28 cellular contexts compared by ENCODE assay signal in the genomic region with DNA sequence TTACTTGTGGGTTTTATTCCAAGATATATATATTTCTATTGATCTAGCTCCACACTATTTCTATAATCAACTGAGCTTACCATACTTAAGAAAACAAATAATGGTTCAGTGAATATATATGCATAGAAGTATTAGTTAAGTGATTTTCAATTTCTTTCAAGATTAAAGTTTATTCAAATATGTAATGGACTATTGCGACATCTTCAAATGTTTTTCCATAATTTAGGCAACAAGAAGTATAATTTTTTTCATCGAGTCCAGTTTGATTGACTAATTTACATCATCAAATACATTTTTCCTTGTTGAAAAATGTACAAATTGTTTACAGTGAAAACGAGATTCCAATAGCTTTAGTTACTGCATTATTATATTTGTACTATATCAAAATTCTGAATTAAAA.
"Had no signal": no experiment of that assay in that cellular context is flagged by ENCODE, and none has a peak within 500 bp of the region (broad histone marks: within the 10 kb centered on the region; RNA-seq: fewer than 3 reads in every experiment).

No MANE protein-coding gene starts in this region.

- H3K4me1 ChIP-seq: body of pancreas, colonic mucosa, esophagus squamous epithelium had no signal

- DNase-seq: activated B cell treated with CpG ODN at 0.5 μM for 24 hours; activated CD4-positive, alpha-beta T cell treated with anti-CD3 and anti-CD28 coated beads for 48 hours; activated CD4-positive, alpha-beta T cell treated with anti-CD3 and anti-CD28 coated beads, Interleukin-2, amount 50 U/mL, for 1 hour; activated CD4-positive, alpha-beta T cell treated with anti-CD3 and anti-CD28 coated beads, Interleukin-2, amount 50 U/mL, for 48 hours; activated CD8-positive, alpha-beta memory T cell treated with anti-CD3 and anti-CD28 coated beads for 24 hours; activated CD8-positive, alpha-beta T cell treated with anti-CD3 and anti-CD28 coated beads for 36 hours; activated effector memory CD4-positive, alpha-beta T cell treated with Interleukin-2 at 50 U/mL for 16 hours; activated gamma-delta T cell treated with Interleukin-2 at 50 U/mL for 16 hours; activated naive CD4-positive, alpha-beta T cell treated with anti-CD3 and anti-CD28 coated beads, Interleukin-2, amount 50 U/mL, for 16 hours; activated naive CD4-positive, alpha-beta T cell treated with Interleukin-2 at 50 U/mL for 16 hours; activated T-cell treated with anti-CD3 and anti-CD28 coated beads, Interleukin-2, amount 50 U/mL, for 4 hours; amygdala; aorta; body of pancreas; caudate nucleus; colonic mucosa; effector CD8-positive, alpha-beta T cell; esophagus squamous epithelium; heart left ventricle; T-helper 17 cell; T1000; WERI-Rb-1 had no signal

- H3K9me3 ChIP-seq: body of pancreas, colonic mucosa, esophagus squamous epithelium, heart left ventricle had no signal

- ATAC-seq: activated CD4-positive, CD25-positive, alpha-beta regulatory T cell treated with anti-CD3 and anti-CD28 coated beads, Interleukin-2, amount 50 U/mL, for 24 hours; activated CD8-positive, alpha-beta T cell treated with anti-CD3 and anti-CD28 coated beads for 36 hours; activated T-cell treated with anti-CD3 and anti-CD28 coated beads, Interleukin-2, amount 50 U/mL, for 4 hours; activated T-helper 17 cell treated with anti-CD3 and anti-CD28 coated beads, Interleukin-2, amount 50 U/mL, for 72 hours; body of pancreas; heart left ventricle; T-helper 17 cell had no signal

- FAIRE-seq: endometrium, endothelial cell of umbilical vein, frontal cortex had no signal

- H3K4me3 ChIP-seq: body of pancreas, colonic mucosa, esophagus squamous epithelium, heart left ventricle had no signal

- H3K36me3 ChIP-seq: colonic mucosa, esophagus squamous epithelium, heart left ventricle, WERI-Rb-1 had no signal

- H3K27me3 ChIP-seq: body of pancreas, colonic mucosa, esophagus squamous epithelium, heart left ventricle had no signal

- H3K27ac ChIP-seq: body of pancreas, colonic mucosa, epithelial cell of prostate, esophagus squamous epithelium, heart left ventricle, WERI-Rb-1 had no signal
